21 cellular contexts compared by ENCODE assay signal in the genomic region with DNA sequence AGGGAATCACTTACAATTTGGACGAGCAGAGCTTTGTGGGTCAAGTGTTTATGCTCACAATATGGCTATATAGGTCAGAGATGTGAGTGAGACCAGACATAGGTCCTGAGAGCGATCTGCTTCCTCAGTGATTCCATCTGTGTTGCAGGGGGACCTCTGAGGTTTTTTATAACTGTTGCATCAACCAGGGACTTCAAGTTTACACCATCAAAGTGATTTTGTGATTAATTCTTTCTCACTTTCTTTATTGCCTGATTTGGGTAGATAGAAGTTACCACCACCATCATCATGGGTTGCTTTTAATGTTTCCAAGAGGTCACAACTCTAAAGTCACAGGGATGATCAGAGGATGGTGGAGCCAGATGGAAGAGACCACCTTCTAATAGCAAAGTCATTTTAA. TPM values are rescaled to one million over a fixed set of nuclear protein-coding genes. Genes with fewer than 3 reads are reported as not detected.
DNase-seq lines count a peak whose midpoint lies in the region; ATAC-seq, FAIRE-seq and TF ChIP-seq lines count a peak whose summit lies in the region.
"Had no signal": no experiment of that assay in that cellular context is flagged by ENCODE, and none has a peak within 500 bp of the region (broad histone marks: within the 10 kb centered on the region; RNA-seq: fewer than 3 reads in every experiment).

No MANE protein-coding gene starts in this region.

- intact Hi-C loops in HCT116 (cut with micrococcal nuclease) (loop anchor here (10.0 kb wide), 1 partner anchor 561 kb away; no protein-coding TSS in a partner anchor), aorta (cut with DNase I) (loop anchor here (5.0 to 10.0 kb wide), 2 partner anchors 478 to 601 kb away; no protein-coding TSS in a partner anchor)

- no peak for DNase-seq in activated naive CD4-positive, alpha-beta T cell treated with anti-CD3 and anti-CD28 coated beads, Interleukin-2, amount 50 U/mL, for 72 hours (ENCODE audit: low spot score in 2 of 2)
- DNase-seq in activated naive CD4-positive, alpha-beta T cell treated with Interleukin-2 at 50 U/mL for 16 hours = no peak
- DNase-seq in HCT116 (ENCODE audit: low read depth, low spot score) (no peak), astrocyte (ENCODE audit: low read depth) (no peak), HTR-8/SVneo (ENCODE audit: insufficient read length, low spot score) (no peak), H7 (no peak), aorta (no peak)
- DNase-seq in stimulated activated naive CD8-positive, alpha-beta T cell treated with anti-CD3 and anti-CD28 coated beads, Interleukin-15, Interleukin-2, amounts not matched to agents 100 U/mL and 50 U/mL, for 24 hours = no peak
- DNase-seq: AML-193; Caco-2; CD4-positive, alpha-beta T cell; DMS153; DMS79; GDM1 had no signal

- WGBS in aorta, 2 donors = 55 to 58% methylated on average over 2 of the region's 2 CpGs

- TF ChIP-seq CTCF in HCT116 (IDR thresholded peaks at IDR 0.05 in 2 of 3, conservative IDR thresholded peaks at IDR 0.05 in 1 of 3; ENCODE audit: borderline replicate concordance in 1 of 3, insufficient read depth in 1 of 3, low read depth in 2 of 3, low read length in 2 of 3) (no peak), astrocyte (IDR thresholded peaks at IDR 0.05; ENCODE audit: insufficient read depth, low read depth, low read length) (no peak)

- BruUV-seq in HCT116 (replicated peaks; lab: Mats Ljungman, UMichigan) = no TSS peak

- H3K4me1 ChIP-seq in HCT116 (ENCODE audit: control insufficient read depth in 1 of 2, insufficient read depth in 2 of 2, low read length in 2 of 2) (peaks cover 16 to 30% of the 10 kb centered on the region in 2 experiments), astrocyte (ENCODE audit: insufficient read depth, low read length) (peaks cover 7% of the 10 kb centered on the region), aorta (ENCODE audit: control insufficient read depth in 1 of 2, insufficient read depth in 2 of 2, low read length in 2 of 2) (no peaks in the 10 kb centered on the region)
- H3K4me1 ChIP-seq: Caco-2, HAP-1 had no signal

- peaks cover 5% of the 10 kb centered on the region for H3K27me3 Mint-ChIP-seq in astrocyte (ENCODE audit: low read depth, unreplicated experiment)

- no peak overlapping the region for H3K4me3 ChIP-seq in HCT116 (replicated peaks in 1 of 2; ENCODE audit: low read depth in 1 of 2, low read length in 2 of 2)
- H3K4me3 ChIP-seq in astrocyte (ENCODE audit: insufficient read depth, low read depth, low read length) = no peak overlapping the region
- H3K4me3 ChIP-seq in H7 (ENCODE audit: insufficient read depth, low read depth, low read length) = no peak overlapping the region
- H3K4me3 ChIP-seq in aorta (ENCODE audit: low read length in 2 of 2) = no peak overlapping the region
- H3K4me3 ChIP-seq: HAP-1 had no signal

- RAD21 ChIA-PET in HCT116 (lab: Charles Lee; ENCODE audit: low non-redundant PET in 1 of 2, low total read pairs in 2 of 2, uncharacterized antibody in 2 of 2, unreplicated experiment in 2 of 2) = no interaction called here

- peaks cover 4% of the 10 kb centered on the region; the same call in 1 of the 2 replicates for H3K9me2 ChIP-seq in HCT116 (ENCODE audit: insufficient read depth)

- H2AFZ ChIP-seq in HCT116 (ENCODE audit: low read depth, low read length, poor library complexity, severe bottlenecking) (peak overlapping the region; percentile 4), astrocyte (ENCODE audit: low read depth, low read length) (no peak overlapping the region)

- no peak overlapping the region for H3K9ac ChIP-seq in HCT116 (ENCODE audit: low read length)
- H3K9ac ChIP-seq in astrocyte (ENCODE audit: low read length) = no peak overlapping the region
- H3K9ac ChIP-seq: KMS-11 had no signal

- no peaks in the 10 kb centered on the region for H3K9me3 Mint-ChIP-seq in activated naive CD4-positive, alpha-beta T cell treated with anti-CD3 and anti-CD28 coated beads, Interleukin-2, amount 50 U/mL, for 72 hours
- no peaks in the 10 kb centered on the region for H3K9me3 Mint-ChIP-seq in astrocyte (ENCODE audit: unreplicated experiment)
- H3K9me3 Mint-ChIP-seq: CD4-positive, alpha-beta T cell had no signal

- no peaks in the 10 kb centered on the region for H3K36me3 ChIP-seq in HCT116 (ENCODE audit: control insufficient read depth in 1 of 2, insufficient read depth in 2 of 2, low read length in 2 of 2)
- no peaks in the 10 kb centered on the region for H3K36me3 ChIP-seq in astrocyte (ENCODE audit: insufficient read depth, low read length)
- H3K36me3 ChIP-seq in H7 (replicated peaks; ENCODE audit: control insufficient read depth, insufficient read depth, low read length) = no peaks in the 10 kb centered on the region
- H3K36me3 ChIP-seq in aorta (ENCODE audit: control insufficient read depth in 1 of 2, insufficient read depth in 2 of 2, low read length in 1 of 2) = no peaks in the 10 kb centered on the region
- H3K36me3 ChIP-seq: HAP-1 had no signal

- H3K27me3 ChIP-seq in HCT116 (ENCODE audit: insufficient read depth, low read length) (no peaks in the 10 kb centered on the region), astrocyte (ENCODE audit: insufficient read depth, low read length) (no peaks in the 10 kb centered on the region), H7 (ENCODE audit: control insufficient read depth, insufficient read depth, low read length) (peaks cover 13% of the 10 kb centered on the region; the same call in 1 of the 2 replicates), aorta (ENCODE audit: control insufficient read depth in 1 of 2, insufficient read depth in 2 of 2, low read length in 1 of 2) (no peaks in the 10 kb centered on the region)

- H3K36me3 Mint-ChIP-seq in activated naive CD4-positive, alpha-beta T cell treated with anti-CD3 and anti-CD28 coated beads, Interleukin-2, amount 50 U/mL, for 72 hours = no peaks in the 10 kb centered on the region
- H3K36me3 Mint-ChIP-seq in astrocyte (ENCODE audit: low read depth, unreplicated experiment) = no peaks in the 10 kb centered on the region

- H3K4me1 Mint-ChIP-seq in astrocyte (ENCODE audit: low read depth, unreplicated experiment) = peaks cover 12% of the 10 kb centered on the region

- POLR2A ChIA-PET in HCT116 (lab: Charles Lee) = interaction anchor here (0.9 to 1.3 kb wide), 2 partner anchors 13 to 213 kb away, joined by 3 read pairs; no protein-coding TSS in a partner anchor

- H3K27ac Mint-ChIP-seq in activated naive CD4-positive, alpha-beta T cell treated with anti-CD3 and anti-CD28 coated beads, Interleukin-2, amount 50 U/mL, for 72 hours = no peak overlapping the region
- H3K27ac Mint-ChIP-seq in astrocyte (ENCODE audit: unreplicated experiment) = no peak overlapping the region
- H3K27ac Mint-ChIP-seq: CD4-positive, alpha-beta T cell had no signal

- FAIRE-seq in astrocyte (lab: Jason Lieb, UNC) (peak; percentile 52), HTR-8/SVneo (lab: Jason Lieb, UNC) (no peak)
- FAIRE-seq: GM12892, GM18507, H1 had no signal

- H4K20me1 ChIP-seq in HCT116 (ENCODE audit: insufficient read depth) (no peaks in the 10 kb centered on the region), astrocyte (ENCODE audit: insufficient read depth, low read length) (no peaks in the 10 kb centered on the region)

- H3K4me3 Mint-ChIP-seq in astrocyte (ENCODE audit: unreplicated experiment) = no peak overlapping the region
- H3K4me3 Mint-ChIP-seq: CD4-positive, alpha-beta T cell had no signal

- H3K27ac ChIP-seq in HCT116 (ENCODE audit: low read depth, low read length) = no peak overlapping the region
- H3K27ac ChIP-seq in astrocyte (ENCODE audit: low read depth, low read length) = no peak overlapping the region
- H3K27ac ChIP-seq in aorta (ENCODE audit: low read depth in 1 of 2, low read length in 2 of 2) = no peak overlapping the region
- H3K27ac ChIP-seq: C4-2B, KMS-11 had no signal

- TF ChIP-seq RAD21 in HCT116 (IDR thresholded peaks at IDR 0.05; ENCODE audit: low read depth) = no peak

- H3K79me2 ChIP-seq in HCT116 (ENCODE audit: insufficient read depth, low read length) = no peaks in the 10 kb centered on the region; the same call in 1 of the 2 replicates
- no peaks in the 10 kb centered on the region for H3K79me2 ChIP-seq in astrocyte (ENCODE audit: insufficient read depth, low read length)

- peak; percentile 67 to 73 for ATAC-seq in activated naive CD4-positive, alpha-beta T cell treated with anti-CD3 and anti-CD28 coated beads, Interleukin-2, amount 50 U/mL, for 72 hours
- ATAC-seq in HCT116 = no peak
- peak; percentile 87 for ATAC-seq in stimulated activated naive CD8-positive, alpha-beta T cell treated with anti-CD3 and anti-CD28 coated beads, Interleukin-15, Interleukin-2, amounts not matched to agents 100 U/mL and 50 U/mL, for 24 hours
- no peak for ATAC-seq in aorta (ENCODE audit: low FRiP score)

- CTCF ChIA-PET in HCT116 (lab: Charles Lee) = interaction anchor here (1.1 kb wide), 1 partner anchor 399 kb away, joined by 3 read pairs; no protein-coding TSS in a partner anchor

- no peak overlapping the region for H3K4me2 ChIP-seq in HCT116 (ENCODE audit: low read length)
- H3K4me2 ChIP-seq in astrocyte (ENCODE audit: low read length) = no peak overlapping the region
- H3K4me2 ChIP-seq: KMS-11 had no signal

- TF ChIP-seq POLR2A in HCT116 (IDR thresholded peaks at IDR 0.05; ENCODE audit: borderline replicate concordance, extremely low read depth, insufficient read depth, insufficient read length) = no peak

- H3K9me3 ChIP-seq in HCT116 (ENCODE audit: control insufficient read depth in 1 of 2, insufficient read depth in 1 of 2, low read depth in 1 of 2, low read length in 2 of 2) = no peaks in the 10 kb centered on the region
- H3K9me3 ChIP-seq in astrocyte (ENCODE audit: insufficient read depth, low read depth, low read length) = no peaks in the 10 kb centered on the region
- no peaks in the 10 kb centered on the region for H3K9me3 ChIP-seq in aorta (ENCODE audit: control insufficient read depth, low read length)
- H3K9me3 ChIP-seq: Caco-2, HAP-1 had no signal

RNA-seq across cellular contexts. Expression of a gene that starts 7.0 kb away (rescaled TPM):
- 10 to 100 TPM; 50.2 to 56.8 TPM for total RNA-seq in activated naive CD4-positive, alpha-beta T cell treated with anti-CD3 and anti-CD28 coated beads, Interleukin-2, amount 50 U/mL, for 72 hours
- total RNA-seq in HCT116 (2021; ENCODE audit: unreplicated experiment) (326 TPM), astrocyte (43.8 and 56.1 TPM in 2 replicates), aorta (10 to 100 TPM; 28.5 to 41.1 TPM)
- 76.1 and 98.0 TPM in 2 replicates for polyA plus RNA-seq in HCT116 (2012)
- 34.0 and 38.3 TPM in 2 replicates for total RNA-seq in H7 (2014; rRNA removed; shearing (Covaris generic))
- 10 to 100 TPM in 1 of 2 donors, 1 to 10 TPM in 1; 4.0 to 10.9 TPM for polyA plus RNA-seq in aorta
- total RNA-seq: Daoy had no signal

Comparison
In these comparisons a context has a peak if more than half of its experiments do, and no peak if none do; other contexts are left out.
1. ATAC-seq: peak in activated naive CD4-positive, alpha-beta T cell treated with anti-CD3 and anti-CD28 coated beads, Interleukin-2, amount 50 U/mL, for 72 hours (2 of 2) and stimulated activated naive CD8-positive, alpha-beta T cell treated with anti-CD3 and anti-CD28 coated beads, Interleukin-15, Interleukin-2, amounts not matched to agents 100 U/mL and 50 U/mL, for 24 hours (single experiment); none in HCT116 (single experiment) and aorta (single experiment).